15 cellular contexts compared by ENCODE assay signal in the genomic region with DNA sequence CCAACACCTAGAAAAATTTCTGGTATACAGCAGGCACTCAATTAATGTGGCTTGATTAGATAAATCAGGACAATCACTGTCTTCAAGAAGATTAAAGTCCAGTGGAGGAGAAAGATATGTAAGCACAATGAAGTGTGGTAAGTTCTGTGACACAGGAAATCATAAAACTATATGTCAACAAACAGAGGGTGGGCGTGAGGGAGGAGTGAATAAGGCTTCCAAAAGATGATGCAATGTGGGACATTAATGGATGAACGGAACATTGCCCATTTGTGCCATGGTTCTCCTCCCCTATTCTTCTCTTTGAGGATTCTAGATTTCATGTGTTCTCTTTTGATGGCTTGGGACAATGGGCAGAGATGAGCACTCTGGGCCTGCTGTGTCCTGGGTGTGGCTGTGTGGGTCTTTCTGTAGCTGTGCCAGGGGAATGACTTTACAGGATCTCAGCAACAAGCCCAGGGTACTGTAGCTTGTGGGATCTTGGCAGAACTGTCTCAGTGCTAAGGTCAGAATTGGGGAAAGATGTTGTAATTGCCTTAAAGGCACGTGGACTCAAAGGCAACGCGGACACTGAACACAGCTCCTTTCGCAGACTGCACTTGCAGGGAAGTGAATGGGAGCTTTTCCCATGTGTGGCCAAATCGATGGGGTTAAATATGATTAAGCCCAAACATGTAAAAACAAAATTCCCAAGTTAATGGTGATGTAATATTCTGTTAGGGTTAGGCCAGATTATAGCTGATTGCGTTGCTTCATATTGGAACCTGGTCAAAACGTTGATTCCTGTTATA.
DNase-seq lines count a peak whose midpoint lies in the region; ATAC-seq, FAIRE-seq and TF ChIP-seq lines count a peak whose summit lies in the region.
"Had no signal": no experiment of that assay in that cellular context is flagged by ENCODE, and none has a peak within 500 bp of the region (broad histone marks: within the 10 kb centered on the region; RNA-seq: fewer than 3 reads in every experiment).

No MANE protein-coding gene starts in this region.

- 65% methylated on average over 9 of the region's 9 CpGs for WGBS in A549 (ENCODE audit: missing lambda C conversion rate)

- TF ChIP-seq EP300 in A549 (IDR thresholded peaks at IDR 0.05): peak; percentile 28 to 41; a peak in 1 of 5 replicates

- POLR2A ChIA-PET in A549 (lab: Yijun Ruan, JAX): interaction anchor here (0.7 kb wide), 1 partner anchor 568 kb away, joined by 3 read pairs; no protein-coding TSS in a partner anchor

- no peak overlapping the region for H3K4me3 Mint-ChIP-seq in stimulated activated memory B cell treated with anti-CD40 and anti-IgM and Interleukin-4, amounts not matched to agents 10 μg/mL and 1 μg/mL and 100 μg/mL, for 72 hours
- H3K4me3 Mint-ChIP-seq: naive B cell had no signal

- FAIRE-seq in A549 (lab: Jason Lieb, UNC): no peak
- FAIRE-seq: TTC549 had no signal

- TF ChIP-seq RAD21 in A549 (conservative IDR thresholded peaks at IDR 0.05 in 1 of 2, IDR thresholded peaks at IDR 0.05 in 1 of 2): no peak; a peak in 1 of 5 replicates

- H3K4me1 ChIP-seq in A549: peaks cover 18% of the 10 kb centered on the region
- H3K4me1 ChIP-seq: upper lobe of left lung had no signal

- DNase-seq in A549 (ENCODE audit: low read depth in 1 of 2, low spot score in 1 of 2) (peak; percentile 6 to 73), HuH-7 (ENCODE audit: low spot score) (peak; percentile 51), choroid plexus epithelial cell (ENCODE audit: low read depth) (peak; percentile 34), left lobe of liver (ENCODE audit: low spot score) (peak; percentile 48), inferior parietal cortex (ENCODE audit: extremely low spot score) (no peak), SKM-1 (lab: John Stamatoyannopoulos, UW; ENCODE audit: unreplicated experiment) (no peak)
- DNase-seq in activated naive CD4-positive, alpha-beta T cell treated with anti-CD3 and anti-CD28 coated beads, Interleukin-2, amount 50 U/mL, for 72 hours (ENCODE audit: low spot score in 2 of 2): no peak
- DNase-seq: DMS79; effector memory CD4-positive, alpha-beta T cell; Karpas-422; naive B cell; stimulated activated CD4-positive, alpha-beta T cell treated with anti-CD3 and anti-CD28 coated beads, Interleukin-12 subunit alpha, Interleukin-12 subunit beta, amount 100 ng/mL, for 4 hours; upper lobe of left lung had no signal

- peak; percentile 79 to 85 for ATAC-seq in A549
- peak; percentile 96 for ATAC-seq in left lobe of liver
- ATAC-seq in activated naive CD4-positive, alpha-beta T cell treated with anti-CD3 and anti-CD28 coated beads, Interleukin-2, amount 50 U/mL, for 72 hours: no peak
- no peak for ATAC-seq in stimulated activated memory B cell treated with anti-CD40 and anti-IgM and Interleukin-4, amounts not matched to agents 10 μg/mL and 1 μg/mL and 100 μg/mL, for 72 hours

- H3K27ac Mint-ChIP-seq in activated naive CD4-positive, alpha-beta T cell treated with anti-CD3 and anti-CD28 coated beads, Interleukin-2, amount 50 U/mL, for 72 hours: no peak overlapping the region
- no peak overlapping the region for H3K27ac Mint-ChIP-seq in stimulated activated memory B cell treated with anti-CD40 and anti-IgM and Interleukin-4, amounts not matched to agents 10 μg/mL and 1 μg/mL and 100 μg/mL, for 72 hours
- H3K27ac Mint-ChIP-seq: naive B cell had no signal

- no peaks in the 10 kb centered on the region for H3K27me3 Mint-ChIP-seq in stimulated activated memory B cell treated with anti-CD40 and anti-IgM and Interleukin-4, amounts not matched to agents 10 μg/mL and 1 μg/mL and 100 μg/mL, for 72 hours

- CTCF ChIA-PET in A549 (lab: Yijun Ruan, JAX): interaction anchor here (0.8 kb wide), 1 partner anchor 11 kb away, joined by 4 read pairs; no protein-coding TSS in a partner anchor

- H3K27ac ChIP-seq in A549: peak overlapping the region; percentile 69 to 94
- H3K27ac ChIP-seq: upper lobe of left lung had no signal

- H3K4me3 ChIP-seq in A549: no peak overlapping the region
- H3K4me3 ChIP-seq in choroid plexus epithelial cell (ENCODE audit: low read depth, low read length): no peak overlapping the region
- H3K4me3 ChIP-seq: upper lobe of left lung had no signal

- TF ChIP-seq CTCF in A549 (IDR thresholded peaks at IDR 0.05) (no peak), choroid plexus epithelial cell (conservative IDR thresholded peaks at IDR 0.05; ENCODE audit: low read depth, low read length) (no peak)

- H3K36me3 Mint-ChIP-seq in activated naive CD4-positive, alpha-beta T cell treated with anti-CD3 and anti-CD28 coated beads, Interleukin-2, amount 50 U/mL, for 72 hours: no peaks in the 10 kb centered on the region
- H3K36me3 Mint-ChIP-seq in stimulated activated memory B cell treated with anti-CD40 and anti-IgM and Interleukin-4, amounts not matched to agents 10 μg/mL and 1 μg/mL and 100 μg/mL, for 72 hours: no peaks in the 10 kb centered on the region
- H3K36me3 Mint-ChIP-seq: naive B cell had no signal

- peaks cover 19% of the 10 kb centered on the region for H3K9me3 ChIP-seq in A549
- H3K9me3 ChIP-seq: upper lobe of left lung had no signal

- H3K4me1 Mint-ChIP-seq in stimulated activated memory B cell treated with anti-CD40 and anti-IgM and Interleukin-4, amounts not matched to agents 10 μg/mL and 1 μg/mL and 100 μg/mL, for 72 hours: no peaks in the 10 kb centered on the region
- H3K4me1 Mint-ChIP-seq: naive B cell had no signal

- H3K4me2 ChIP-seq in A549: peak overlapping the region; percentile 30; the same call in 2 of the 3 replicates

- peaks cover 8% of the 10 kb centered on the region in 2 donors for H3K9me3 Mint-ChIP-seq in activated naive CD4-positive, alpha-beta T cell treated with anti-CD3 and anti-CD28 coated beads, Interleukin-2, amount 50 U/mL, for 72 hours
- peaks cover 3% of the 10 kb centered on the region for H3K9me3 Mint-ChIP-seq in stimulated activated memory B cell treated with anti-CD40 and anti-IgM and Interleukin-4, amounts not matched to agents 10 μg/mL and 1 μg/mL and 100 μg/mL, for 72 hours

- TF ChIP-seq POLR2A in A549 (IDR thresholded peaks at IDR 0.05; ENCODE audit: low read length): no peak

TF ChIP-seq in A549, 52 proteins besides CTCF, POLR2A, EP300 and RAD21:
- TF ChIP-seq JUN (IDR thresholded peaks at IDR 0.05): 0 out of 5 replicates have a peak, but pooled peaks of 1 of the 2 experiments have one; percentile 20
- TF ChIP-seq ZSCAN20 (CRISPR knock-in tag; IDR thresholded peaks at IDR 0.05): 0 out of 2 replicates have a peak, but pooled peaks have one; percentile 21
- no peak for TF ChIP-seq FOXS1 (CRISPR knock-in tag; IDR thresholded peaks at IDR 0.05)
- TF ChIP-seq GATA3 (IDR thresholded peaks at IDR 0.05; ENCODE audit: borderline replicate concordance): 0 out of 2 replicates have a peak, but pooled peaks have one; percentile 23
- TF ChIP-seq MAFK (IDR thresholded peaks at IDR 0.05; ENCODE audit: partially characterized antibody): peak; percentile 27
- no peak for TF ChIP-seq ZNF302 (CRISPR knock-in tag; IDR thresholded peaks at IDR 0.05)
- TF ChIP-seq FOSL2 (IDR thresholded peaks at IDR 0.05): no peak
- peak; percentile 23; the same call in 1 of the 2 replicates for TF ChIP-seq FOSL2 (CRISPR knock-in tag; IDR thresholded peaks at IDR 0.05)
- TF ChIP-seq, protein P1, sequence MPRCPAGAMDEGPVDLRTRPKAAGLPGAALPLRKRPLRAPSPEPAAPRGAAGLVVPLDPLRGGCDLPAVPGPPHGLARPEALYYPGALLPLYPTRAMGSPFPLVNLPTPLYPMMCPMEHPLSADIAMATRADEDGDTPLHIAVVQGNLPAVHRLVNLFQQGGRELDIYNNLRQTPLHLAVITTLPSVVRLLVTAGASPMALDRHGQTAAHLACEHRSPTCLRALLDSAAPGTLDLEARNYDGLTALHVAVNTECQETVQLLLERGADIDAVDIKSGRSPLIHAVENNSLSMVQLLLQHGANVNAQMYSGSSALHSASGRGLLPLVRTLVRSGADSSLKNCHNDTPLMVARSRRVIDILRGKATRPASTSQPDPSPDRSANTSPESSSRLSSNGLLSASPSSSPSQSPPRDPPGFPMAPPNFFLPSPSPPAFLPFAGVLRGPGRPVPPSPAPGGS (IDR thresholded peaks at IDR 0.05): peak; percentile 53; the same call in 1 of the 3 replicates
- no peak for TF ChIP-seq USF2 (IDR thresholded peaks at IDR 0.05)
- TF ChIP-seq HOXA7 (CRISPR knock-in tag; IDR thresholded peaks at IDR 0.05): no peak
- peak; percentile 19; the same call in 1 of the 2 replicates for TF ChIP-seq HES2 (IDR thresholded peaks at IDR 0.05)
- TF ChIP-seq PBX3 (IDR thresholded peaks at IDR 0.05): no peak
- TF ChIP-seq NFE2L2 (conservative IDR thresholded peaks at IDR 0.05; ENCODE audit: low read length): no peak
- 0 out of 2 replicates have a peak, but pooled peaks have one; percentile 25 for TF ChIP-seq MAX (IDR thresholded peaks at IDR 0.05)
- TF ChIP-seq CEBPB (IDR thresholded peaks at IDR 0.05): peak; percentile 50 to 53

Comparison
In these comparisons a context has a peak if more than half of its experiments do, and no peak if none do; other contexts are left out.
1. ATAC-seq: peak in A549 (2 of 2) and left lobe of liver (single experiment); none in activated naive CD4-positive, alpha-beta T cell treated with anti-CD3 and anti-CD28 coated beads, Interleukin-2, amount 50 U/mL, for 72 hours (0 of 2) and stimulated activated memory B cell treated with anti-CD40 and anti-IgM and Interleukin-4, amounts not matched to agents 10 μg/mL and 1 μg/mL and 100 μg/mL, for 72 hours (single experiment).
2. DNase-seq: peak in A549 (2 of 2), HuH-7 (single experiment), choroid plexus epithelial cell (single experiment) and left lobe of liver (single experiment); none in inferior parietal cortex (single experiment), SKM-1 (single experiment) and activated naive CD4-positive, alpha-beta T cell treated with anti-CD3 and anti-CD28 coated beads, Interleukin-2, amount 50 U/mL, for 72 hours (0 of 2).